In the genomic region with DNA sequence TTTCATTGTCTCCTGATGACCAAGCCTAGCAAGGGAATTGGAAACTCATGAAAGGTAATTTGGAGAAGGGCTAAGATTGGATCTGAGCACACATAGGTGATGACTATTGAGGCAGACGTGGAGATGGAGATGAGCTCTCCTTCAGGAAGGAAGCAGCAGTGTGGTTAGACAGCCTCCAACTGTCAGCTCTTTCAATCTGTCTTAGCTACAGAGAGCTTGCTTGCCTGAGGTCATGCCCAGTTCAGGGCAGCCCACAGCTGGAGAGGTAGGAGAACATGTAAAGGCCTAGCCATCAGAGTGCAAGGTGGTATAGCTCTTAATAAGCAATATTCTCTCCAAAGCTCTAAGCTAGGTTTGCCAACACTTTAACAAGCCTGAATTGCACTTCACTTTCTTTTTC, we compare ENCODE assay signal across 22 cellular contexts.
"Had no signal": no experiment of that assay in that cellular context is flagged by ENCODE, and none has a peak within 500 bp of the region (broad histone marks: within the 10 kb centered on the region; RNA-seq: fewer than 3 reads in every experiment).

No MANE protein-coding gene starts in this region.

- DNase-seq: effector CD4-positive, alpha-beta T cell; endodermal cell; erythroblast; foreskin keratinocyte; kidney; left cardiac atrium; left ventricle myocardium superior; mesenchymal stem cell; midbrain; nucleus accumbens; ovary; small intestine; stimulated activated CD4-positive, alpha-beta T cell treated with anti-CD3 and anti-CD28 coated beads, Interleukin-12 subunit alpha, Interleukin-12 subunit beta, amount 100 ng/mL, for 4 hours; testis; upper lobe of right lung had no signal

- H3K4me2 ChIP-seq: neural progenitor cell had no signal

- H3K27ac ChIP-seq: foreskin keratinocyte, neural progenitor cell, ovary, right atrium auricular region, testis, tibial nerve, upper lobe of right lung, vagina had no signal

- H3K27ac Mint-ChIP-seq: endodermal cell; natural killer cell treated with Interleukin-12 subunit alpha and Interleukin-12 subunit beta and Interleukin-15 and Interleukin-18, amount 100 ng/mL, for 72 hours; neural progenitor cell; stimulated activated naive CD8-positive, alpha-beta T cell treated with anti-CD3 and anti-CD28 coated beads, Interleukin-15, Interleukin-2, amounts not matched to agents 100 ng/mL and 50 ng/mL, for 24 hours had no signal

- H3K4me1 ChIP-seq: foreskin keratinocyte, neural progenitor cell, right atrium auricular region, testis, upper lobe of right lung had no signal

- H3K27me3 ChIP-seq: foreskin keratinocyte, neural progenitor cell, ovary, right atrium auricular region, testis, tibial nerve, upper lobe of right lung, vagina had no signal

- H3K4me1 Mint-ChIP-seq: endodermal cell, neural progenitor cell had no signal

- H3K4me3 Mint-ChIP-seq: endodermal cell; natural killer cell treated with Interleukin-12 subunit alpha and Interleukin-12 subunit beta and Interleukin-15 and Interleukin-18, amount 100 ng/mL, for 72 hours; neural progenitor cell; stimulated activated naive CD8-positive, alpha-beta T cell treated with anti-CD3 and anti-CD28 coated beads, Interleukin-15, Interleukin-2, amounts not matched to agents 100 ng/mL and 50 ng/mL, for 24 hours had no signal

- H3K9me3 Mint-ChIP-seq: endodermal cell; neural progenitor cell; stimulated activated naive CD8-positive, alpha-beta T cell treated with anti-CD3 and anti-CD28 coated beads, Interleukin-15, Interleukin-2, amounts not matched to agents 100 ng/mL and 50 ng/mL, for 24 hours had no signal

- H3K36me3 ChIP-seq: neural progenitor cell, ovary, right atrium auricular region, tibial nerve, upper lobe of right lung, vagina had no signal

- ATAC-seq: foreskin keratinocyte; left cardiac atrium; left ventricle myocardium superior; natural killer cell treated with Interleukin-12 subunit alpha and Interleukin-12 subunit beta and Interleukin-15 and Interleukin-18, amount 100 ng/mL, for 72 hours; upper lobe of right lung had no signal

- H3K9me3 ChIP-seq: ovary, right atrium auricular region, testis, tibial nerve, upper lobe of right lung, vagina had no signal

- H3K9ac ChIP-seq: neural progenitor cell had no signal

- H3K4me3 ChIP-seq: lung, neural progenitor cell, ovary, right atrium auricular region, testis, tibial nerve, upper lobe of right lung, vagina had no signal

- H2AFZ ChIP-seq: neural progenitor cell had no signal

- H3K36me3 Mint-ChIP-seq: natural killer cell treated with Interleukin-12 subunit alpha and Interleukin-12 subunit beta and Interleukin-15 and Interleukin-18, amount 100 ng/mL, for 72 hours; neural progenitor cell had no signal
